ENCODE assay signal across 2 cellular contexts in genomic region chr3:48271190-48271589, GRCh38.
TF ChIP-seq lines count a peak whose summit lies in the region.

No MANE protein-coding gene starts in this region.

TF ChIP-seq in K562, 482 proteins besides CTCF, POLR2A, EP300 and RAD21:
- peak; percentile 70 for TF ChIP-seq NFYB (IDR thresholded peaks at IDR 0.05; ENCODE audit: extremely low read depth, insufficient read length)

TF ChIP-seq in HepG2, 621 proteins besides CTCF, POLR2A, EP300 and RAD21:
- peak; percentile 62 for TF ChIP-seq NFYB (CRISPR knock-in tag; IDR thresholded peaks at IDR 0.05)
- TF ChIP-seq NFYC (CRISPR knock-in tag; IDR thresholded peaks at IDR 0.05) = 0 out of 2 replicates have a peak, but pooled peaks have one; percentile 33
TF ChIP-seq in HepG2: peak in this region for 2; not testable (repeated sequence) for 619.
